25 cellular contexts compared by ENCODE assay signal in the genomic region with DNA sequence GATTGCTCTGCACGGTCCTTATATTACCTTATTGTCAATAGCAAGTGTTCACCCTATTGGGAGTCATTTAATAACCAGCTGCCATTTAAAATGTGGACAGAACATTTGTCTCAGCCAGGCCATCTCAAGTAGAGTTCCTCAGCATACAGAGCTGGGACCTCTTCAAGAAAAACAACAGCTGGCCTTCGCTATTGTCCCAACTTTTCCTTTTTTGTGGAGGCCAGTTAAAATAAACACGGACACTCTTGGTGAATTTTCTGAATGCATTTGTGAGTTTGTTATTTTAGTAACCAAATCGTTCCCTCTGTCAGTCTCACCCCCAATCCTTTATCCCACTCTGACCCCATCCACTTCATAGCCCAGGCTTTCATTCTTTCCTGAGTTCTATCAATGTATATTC.
"Had no signal": no experiment of that assay in that cellular context is flagged by ENCODE, and none has a peak within 500 bp of the region (broad histone marks: within the 10 kb centered on the region; RNA-seq: fewer than 3 reads in every experiment).

No MANE protein-coding gene starts in this region.

- H3K4me1 Mint-ChIP-seq: naive thymus-derived CD8-positive, alpha-beta T cell; stimulated activated memory B cell treated with anti-CD40 and anti-IgM and Interleukin-4, amounts not matched to agents 10 μg/mL and 1 μg/mL and 100 μg/mL, for 72 hours; stimulated activated naive CD8-positive, alpha-beta T cell treated with anti-CD3 and anti-CD28 coated beads, Interleukin-15, amount 100 ng/mL, for 72 hours had no signal

- H3K4me3 ChIP-seq: left ventricle myocardium inferior, lung, ovary, prostate gland, smooth muscle cell, tibial nerve, uterus had no signal

- H3K36me3 ChIP-seq: left ventricle myocardium inferior, ovary, prostate gland, tibial nerve, uterus had no signal

- H3K27me3 ChIP-seq: ovary, tibial nerve, uterus had no signal

- H3K27ac ChIP-seq: left ventricle myocardium inferior, ovary, prostate gland, tibial nerve, uterus had no signal

- H3K4me1 ChIP-seq: left ventricle myocardium inferior, prostate gland, tibial nerve, uterus had no signal

- ATAC-seq: left colon; naive thymus-derived CD8-positive, alpha-beta T cell; right cardiac atrium; sciatic nerve; stimulated activated memory B cell treated with anti-CD40 and anti-IgM and Interleukin-4, amounts not matched to agents 10 μg/mL and 1 μg/mL and 100 μg/mL, for 72 hours; stimulated activated naive CD8-positive, alpha-beta T cell treated with anti-CD3 and anti-CD28 coated beads, Interleukin-15, amount 100 ng/mL, for 72 hours had no signal

- H3K4me3 Mint-ChIP-seq: mesothelial cell of epicardium; naive thymus-derived CD8-positive, alpha-beta T cell; stimulated activated memory B cell treated with anti-CD40 and anti-IgM and Interleukin-4, amounts not matched to agents 10 μg/mL and 1 μg/mL and 100 μg/mL, for 72 hours; stimulated activated naive CD8-positive, alpha-beta T cell treated with anti-CD3 and anti-CD28 coated beads, Interleukin-15, amount 100 ng/mL, for 72 hours; type B pancreatic cell had no signal

- DNase-seq: hippocampal formation; kidney; left colon; left ventricle myocardium inferior; mesendoderm; naive thymus-derived CD8-positive, alpha-beta T cell; ovary; retina; right cardiac atrium; stimulated activated CD4-positive, alpha-beta T cell treated with anti-CD3 and anti-CD28 coated beads, Interleukin-1b, Interleukin-23, amount 100 ng/mL, for 48 hours; stimulated activated CD4-positive, alpha-beta T cell treated with anti-CD3 and anti-CD28 coated beads, Interleukin-2, amount 100 ng/mL, for 48 hours; stimulated activated CD4-positive, alpha-beta T cell treated with anti-CD3 and anti-CD28 coated beads, Interleukin-4, amount 100 ng/mL, for 4 hours; stimulated activated CD8-positive, alpha-beta memory T cell treated with anti-CD3 and anti-CD28 coated beads, Interleukin-4, amount 100 ng/mL, for 48 hours; stimulated activated naive CD4-positive, alpha-beta T cell treated with Interleukin-2 at 50 U/mL for 16 hours; stimulated activated naive CD8-positive, alpha-beta T cell treated with anti-CD3 and anti-CD28 coated beads, Interleukin-15, amount 100 ng/mL, for 72 hours; substantia nigra; uterus had no signal

- H3K27ac Mint-ChIP-seq: mesothelial cell of epicardium; naive thymus-derived CD8-positive, alpha-beta T cell; stimulated activated memory B cell treated with anti-CD40 and anti-IgM and Interleukin-4, amounts not matched to agents 10 μg/mL and 1 μg/mL and 100 μg/mL, for 72 hours; stimulated activated naive CD8-positive, alpha-beta T cell treated with anti-CD3 and anti-CD28 coated beads, Interleukin-15, amount 100 ng/mL, for 72 hours; type B pancreatic cell had no signal

- H3K9me3 ChIP-seq: left ventricle myocardium inferior, ovary, prostate gland, tibial nerve, uterus had no signal

- H3K27me3 Mint-ChIP-seq: naive thymus-derived CD8-positive, alpha-beta T cell; stimulated activated memory B cell treated with anti-CD40 and anti-IgM and Interleukin-4, amounts not matched to agents 10 μg/mL and 1 μg/mL and 100 μg/mL, for 72 hours; stimulated activated naive CD8-positive, alpha-beta T cell treated with anti-CD3 and anti-CD28 coated beads, Interleukin-15, amount 100 ng/mL, for 72 hours; type B pancreatic cell had no signal

- H3K9me3 Mint-ChIP-seq: mesothelial cell of epicardium; stimulated activated memory B cell treated with anti-CD40 and anti-IgM and Interleukin-4, amounts not matched to agents 10 μg/mL and 1 μg/mL and 100 μg/mL, for 72 hours; stimulated activated naive CD8-positive, alpha-beta T cell treated with anti-CD3 and anti-CD28 coated beads, Interleukin-15, amount 100 ng/mL, for 72 hours; type B pancreatic cell had no signal

- H3K36me3 Mint-ChIP-seq: mesothelial cell of epicardium; naive thymus-derived CD8-positive, alpha-beta T cell; stimulated activated memory B cell treated with anti-CD40 and anti-IgM and Interleukin-4, amounts not matched to agents 10 μg/mL and 1 μg/mL and 100 μg/mL, for 72 hours; type B pancreatic cell had no signal
